24 cellular contexts compared by ENCODE assay signal in the genomic region with DNA sequence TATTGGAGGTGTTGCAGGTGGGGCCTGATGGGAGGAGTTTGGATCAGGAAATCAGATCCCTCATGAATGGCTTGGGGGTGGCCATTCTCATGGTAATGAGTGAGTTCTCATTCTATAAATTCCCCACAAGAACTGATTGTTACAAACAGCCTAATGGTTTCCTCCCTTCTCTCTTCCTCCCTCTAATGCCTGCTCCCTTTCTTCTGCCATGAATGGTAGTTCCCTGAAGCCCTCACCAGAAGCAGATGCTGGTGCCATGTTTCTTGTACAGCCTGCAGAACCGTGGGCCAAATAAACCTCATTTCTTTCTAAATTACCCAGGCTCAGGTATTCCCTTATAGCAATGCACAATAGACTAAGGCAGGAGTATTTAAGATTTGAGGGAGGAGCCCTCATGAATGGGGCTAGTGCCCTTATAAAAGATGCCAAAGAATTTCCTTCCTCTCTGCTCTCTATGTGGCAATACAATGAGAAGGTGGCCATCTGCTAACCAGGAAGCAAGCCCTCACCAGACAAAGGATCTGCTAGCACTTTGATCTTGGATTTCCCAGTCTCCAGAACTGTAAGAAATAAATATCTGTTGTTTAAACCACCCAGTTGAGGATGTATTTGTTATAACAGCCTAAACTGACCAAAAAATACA.
A peak's percentile ranks its signal among the peaks of the same experiment; 100 is the strongest.
DNase-seq lines count a peak whose midpoint lies in the region; ATAC-seq, FAIRE-seq and TF ChIP-seq lines count a peak whose summit lies in the region.
"Had no signal": no experiment of that assay in that cellular context is flagged by ENCODE, and none has a peak within 500 bp of the region (broad histone marks: within the 10 kb centered on the region; RNA-seq: fewer than 3 reads in every experiment).

No MANE protein-coding gene starts in this region.

- peak; percentile 24 for FAIRE-seq in H1 (lab: Jason Lieb, UNC)
- FAIRE-seq: colon, endometrium, TTC549 had no signal

- H2BK12ac ChIP-seq in H1 (ENCODE audit: low read depth, low read length), result no peak overlapping the region

- peaks cover 8% of the 10 kb centered on the region for H3K36me3 Mint-ChIP-seq in activated CD8-positive, alpha-beta T cell treated with anti-CD3 and anti-CD28 coated beads for 36 hours (ENCODE audit: low read depth)
- peaks cover 5% of the 10 kb centered on the region for H3K36me3 Mint-ChIP-seq in activated CD8-positive, alpha-beta T cell treated with anti-CD3 and anti-CD28 coated beads, Interleukin-2, amount 10 ng/mL, durations not matched to agents 7 days and 5 days (ENCODE audit: low read depth)
- H3K36me3 Mint-ChIP-seq in stimulated activated naive B cell treated with anti-CD40 and anti-IgM and Interleukin-4, amounts not matched to agents 10 μg/mL and 1 μg/mL and 100 μg/mL, for 72 hours, result peaks cover 8 to 12% of the 10 kb centered on the region in 2 donors
- H3K36me3 Mint-ChIP-seq: IgD-negative memory B cell, natural killer cell had no signal

- no peak overlapping the region for H3K23ac ChIP-seq in H1 (ENCODE audit: insufficient read length)

- H3K14ac ChIP-seq in H1 (ENCODE audit: insufficient read length), result no peak overlapping the region

- no peak for DNase-seq in activated CD8-positive, alpha-beta T cell treated with anti-CD3 and anti-CD28 coated beads for 36 hours
- no peak for DNase-seq in activated CD8-positive, alpha-beta T cell treated with anti-CD3 and anti-CD28 coated beads, Interleukin-2, amount 10 ng/mL, durations not matched to agents 7 days and 5 days
- DNase-seq in NB4 (ENCODE audit: low read depth) (peak; percentile 35), H1 (ENCODE audit: low read depth in 1 of 2, low spot score in 2 of 2) (peak in 1 of 2 experiments; percentile 17), T-helper 1 cell (no peak), left lobe of liver (ENCODE audit: low spot score) (no peak), SK-N-DZ (ENCODE audit: low spot score) (no peak)
- no peak for DNase-seq in stimulated activated naive B cell treated with anti-CD40 and anti-IgM and Interleukin-4, amounts not matched to agents 10 μg/mL and 1 μg/mL and 100 μg/mL, for 72 hours
- DNase-seq: activated CD4-positive, alpha-beta T cell treated with anti-CD3 and anti-CD28 coated beads, Interleukin-2, amount 50 U/mL, for 1 hour; activated naive CD4-positive, alpha-beta T cell treated with anti-CD3 and anti-CD28 coated beads, Interleukin-2, amount 50 U/mL, for 16 hours; CD4-positive, CD25-positive, alpha-beta regulatory T cell; DMS79 treated with DMSO at 0.1 percent for 48 hours; mesenchymal stem cell; natural killer cell; NCI-H1092 treated with DMSO at 0.1 percent for 48 hours; NCI-H2081; NCI-H524; uterus had no signal

- H3K18ac ChIP-seq in H1 (ENCODE audit: extremely low read depth, low read length), result peak overlapping the region; percentile 60; the same call in 1 of the 2 replicates

- H3K56ac ChIP-seq in H1 (replicated peaks; ENCODE audit: insufficient read length, low read depth, low read length), result no peak overlapping the region

- POLR2A ChIA-PET in activated CD8-positive, alpha-beta T cell treated with anti-CD3 and anti-CD28 coated beads for 36 hours (lab: Charles Lee), result no interaction called here
- POLR2A ChIA-PET in activated CD8-positive, alpha-beta T cell treated with anti-CD3 and anti-CD28 coated beads, Interleukin-2, amount 10 ng/mL, durations not matched to agents 7 days and 5 days (lab: Charles Lee), result no interaction called here
- POLR2A ChIA-PET in H1 (lab: Charles Lee; ENCODE audit: partially characterized antibody), result no interaction called here

- H2BK20ac ChIP-seq in H1 (ENCODE audit: low read length), result peak overlapping the region; percentile 61; the same call in 1 of the 2 replicates

- peaks cover 6% of the 10 kb centered on the region for H3K9me3 Mint-ChIP-seq in activated CD8-positive, alpha-beta T cell treated with anti-CD3 and anti-CD28 coated beads for 36 hours
- H3K9me3 Mint-ChIP-seq in activated CD8-positive, alpha-beta T cell treated with anti-CD3 and anti-CD28 coated beads, Interleukin-2, amount 10 ng/mL, durations not matched to agents 7 days and 5 days (ENCODE audit: insufficient read depth), result no peaks in the 10 kb centered on the region
- H3K9me3 Mint-ChIP-seq in stimulated activated naive B cell treated with anti-CD40 and anti-IgM and Interleukin-4, amounts not matched to agents 10 μg/mL and 1 μg/mL and 100 μg/mL, for 72 hours, result peaks cover 4% of the 10 kb centered on the region in 2 donors
- H3K9me3 Mint-ChIP-seq: IgD-negative memory B cell, natural killer cell had no signal

- H4K5ac ChIP-seq in H1 (ENCODE audit: insufficient read length, low read depth, low read length), result no peak overlapping the region

- peaks cover 3% of the 10 kb centered on the region; the same call in 1 of the 2 replicates for H3K23me2 ChIP-seq in H1 (ENCODE audit: low read depth, low read length)

- no peak overlapping the region for H4K91ac ChIP-seq in H1 (replicated peaks; ENCODE audit: insufficient read length, low read length)

- H3K4me2 ChIP-seq in H1 (ENCODE audit: insufficient read depth in 1 of 2, low read depth in 2 of 2, low read length in 2 of 2), result peak overlapping the region; percentile 26 to 45

- peaks cover 41% of the 10 kb centered on the region for H3K4me1 Mint-ChIP-seq in activated CD8-positive, alpha-beta T cell treated with anti-CD3 and anti-CD28 coated beads for 36 hours (ENCODE audit: low read depth)
- H3K4me1 Mint-ChIP-seq in activated CD8-positive, alpha-beta T cell treated with anti-CD3 and anti-CD28 coated beads, Interleukin-2, amount 10 ng/mL, durations not matched to agents 7 days and 5 days (ENCODE audit: low read depth), result peaks cover 29% of the 10 kb centered on the region
- H3K4me1 Mint-ChIP-seq in stimulated activated naive B cell treated with anti-CD40 and anti-IgM and Interleukin-4, amounts not matched to agents 10 μg/mL and 1 μg/mL and 100 μg/mL, for 72 hours, result peaks cover 23 to 61% of the 10 kb centered on the region in 2 donors

- no peak overlapping the region for H3K4me3 ChIP-seq in NB4 (ENCODE audit: low read depth, low read length)
- peak overlapping the region in 1 of 4 experiments; percentile 5; a peak in 1 of 8 replicates for H3K4me3 ChIP-seq in H1 (ENCODE audit: extremely low read depth in 1 of 4, insufficient read depth in 2 of 4, low read depth in 3 of 4, low read length in 4 of 4)
- H3K4me3 ChIP-seq: uterus had no signal

- WGBS in H1 (ENCODE audit: extremely low coverage in 1 of 2, insufficient coverage in 1 of 2, insufficient read length in 1 of 2, insufficient replicate concordance in 2 of 2, low coverage in 1 of 2, low lambda C conversion rate in 2 of 2, missing lambda C conversion rate in 1 of 2), 2 experiments, result 46% methylated on average over 1 of the region's 1 CpG; no CpG with 5 or more reads in 1 of the 2 experiments

- no peaks in the 10 kb centered on the region for H3K79me2 ChIP-seq in H1 (ENCODE audit: control insufficient read depth in 1 of 2, insufficient read depth in 2 of 2, low read length in 2 of 2)
- H3K79me2 ChIP-seq: parathyroid adenoma had no signal

- H3K27ac Mint-ChIP-seq in activated CD8-positive, alpha-beta T cell treated with anti-CD3 and anti-CD28 coated beads for 36 hours, result peak overlapping the region; percentile 80
- no peak overlapping the region for H3K27ac Mint-ChIP-seq in activated CD8-positive, alpha-beta T cell treated with anti-CD3 and anti-CD28 coated beads, Interleukin-2, amount 10 ng/mL, durations not matched to agents 7 days and 5 days
- H3K27ac Mint-ChIP-seq in stimulated activated naive B cell treated with anti-CD40 and anti-IgM and Interleukin-4, amounts not matched to agents 10 μg/mL and 1 μg/mL and 100 μg/mL, for 72 hours, result peak overlapping the region; percentile 75

- peak overlapping the region; percentile 84; the same call in 1 of the 2 replicates for H2BK5ac ChIP-seq in H1 (ENCODE audit: low read depth, low read length)

- TF ChIP-seq EP300 in H1 (IDR thresholded peaks at IDR 0.05; ENCODE audit: borderline replicate concordance in 1 of 2, low read depth in 2 of 2, low read length in 2 of 2), result no peak

- no peak for TF ChIP-seq POLR2A in NB4 (IDR thresholded peaks at IDR 0.05; ENCODE audit: extremely low read depth, insufficient read length)
- TF ChIP-seq POLR2A in H1 (IDR thresholded peaks at IDR 0.05; ENCODE audit: control extremely low read depth in 1 of 2, low read depth in 2 of 2, low read length in 2 of 2), result 0 out of 3 replicates have a peak, but pooled peaks of 1 of the 2 experiments have one; percentile 20

- H3K27me3 Mint-ChIP-seq in activated CD8-positive, alpha-beta T cell treated with anti-CD3 and anti-CD28 coated beads for 36 hours, result no peaks in the 10 kb centered on the region
- no peaks in the 10 kb centered on the region for H3K27me3 Mint-ChIP-seq in activated CD8-positive, alpha-beta T cell treated with anti-CD3 and anti-CD28 coated beads, Interleukin-2, amount 10 ng/mL, durations not matched to agents 7 days and 5 days (ENCODE audit: low read depth)
- no peaks in the 10 kb centered on the region for H3K27me3 Mint-ChIP-seq in stimulated activated naive B cell treated with anti-CD40 and anti-IgM and Interleukin-4, amounts not matched to agents 10 μg/mL and 1 μg/mL and 100 μg/mL, for 72 hours
- H3K27me3 Mint-ChIP-seq: CD4-positive, CD25-positive, alpha-beta regulatory T cell; IgD-negative memory B cell had no signal

- H2AFZ ChIP-seq in H1 (ENCODE audit: low read length), result no peak overlapping the region
- H2AFZ ChIP-seq: parathyroid adenoma had no signal

- no peak overlapping the region for H3K4me3 Mint-ChIP-seq in activated CD8-positive, alpha-beta T cell treated with anti-CD3 and anti-CD28 coated beads for 36 hours
- no peak overlapping the region for H3K4me3 Mint-ChIP-seq in activated CD8-positive, alpha-beta T cell treated with anti-CD3 and anti-CD28 coated beads, Interleukin-2, amount 10 ng/mL, durations not matched to agents 7 days and 5 days
- peak overlapping the region in 1 of 2 donors; percentile 63 for H3K4me3 Mint-ChIP-seq in stimulated activated naive B cell treated with anti-CD40 and anti-IgM and Interleukin-4, amounts not matched to agents 10 μg/mL and 1 μg/mL and 100 μg/mL, for 72 hours
- H3K4me3 Mint-ChIP-seq: CD4-positive, CD25-positive, alpha-beta regulatory T cell; natural killer cell had no signal

- H2AK5ac ChIP-seq in H1 (ENCODE audit: low read depth, low read length), result no peak overlapping the region; the same call in 1 of the 2 replicates

- peaks cover 0 to 8% (median 7%) of the 10 kb centered on the region in 4 experiments; a peak in 6 of 7 replicates for H3K4me1 ChIP-seq in H1 (replicated peaks in 1 of 4; ENCODE audit: control insufficient read depth in 3 of 4, insufficient read depth in 4 of 4, low read length in 3 of 4)
- H3K4me1 ChIP-seq: parathyroid adenoma, uterus had no signal

- H3K9ac ChIP-seq in H1 (replicated peaks in 1 of 4; ENCODE audit: extremely low read depth in 1 of 4, low read depth in 3 of 4, low read length in 3 of 4), result no peak overlapping the region
- H3K9ac ChIP-seq: parathyroid adenoma had no signal

- peaks cover 2% of the 10 kb centered on the region; the same call in 1 of the 2 replicates for H3K79me1 ChIP-seq in H1 (ENCODE audit: low read depth, low read length)

- no peak overlapping the region for H3K27ac ChIP-seq in H1 (ENCODE audit: low read depth, low read length)
- H3K27ac ChIP-seq: parathyroid adenoma, uterus had no signal

- ATAC-seq in activated CD8-positive, alpha-beta T cell treated with anti-CD3 and anti-CD28 coated beads for 36 hours, result no peak
- no peak for ATAC-seq in activated CD8-positive, alpha-beta T cell treated with anti-CD3 and anti-CD28 coated beads, Interleukin-2, amount 10 ng/mL, durations not matched to agents 7 days and 5 days
- ATAC-seq in stimulated activated naive B cell treated with anti-CD40 and anti-IgM and Interleukin-4, amounts not matched to agents 10 μg/mL and 1 μg/mL and 100 μg/mL, for 72 hours (replicated peaks), result no peak
- ATAC-seq in left lobe of liver, result no peak
- ATAC-seq: natural killer cell, sciatic nerve had no signal

- peak overlapping the region; percentile 56 for H2BK120ac ChIP-seq in H1 (replicated peaks; ENCODE audit: low read depth, low read length)

- H3K9me3 ChIP-seq in H1 (ENCODE audit: insufficient read depth in 2 of 2, low read depth in 1 of 2, low read length in 1 of 2), result no peaks in the 10 kb centered on the region
- H3K9me3 ChIP-seq: uterus had no signal

- no peak overlapping the region for H2BK15ac ChIP-seq in H1 (ENCODE audit: low read length)

- no peak for TF ChIP-seq CTCF in activated CD8-positive, alpha-beta T cell treated with anti-CD3 and anti-CD28 coated beads for 36 hours (IDR thresholded peaks at IDR 0.05)
- TF ChIP-seq CTCF in NB4 (IDR thresholded peaks at IDR 0.05; ENCODE audit: low read depth, low read length) (no peak), H1 (IDR thresholded peaks at IDR 0.05; ENCODE audit: control extremely low read depth in 1 of 3, insufficient read depth in 1 of 3, low read depth in 1 of 3, low read length in 3 of 3) (no peak)

- H4K20me1 ChIP-seq in H1 (replicated peaks in 1 of 2; ENCODE audit: control insufficient read depth in 1 of 2, insufficient read depth in 2 of 2, low read length in 2 of 2), result no peaks in the 10 kb centered on the region

- no peak overlapping the region for H4K8ac ChIP-seq in H1 (ENCODE audit: extremely low read depth, insufficient read depth, low read length)

- CTCF ChIA-PET in activated CD8-positive, alpha-beta T cell treated with anti-CD3 and anti-CD28 coated beads for 36 hours (lab: Charles Lee), result no interaction called here
- CTCF ChIA-PET in activated CD8-positive, alpha-beta T cell treated with anti-CD3 and anti-CD28 coated beads, Interleukin-2, amount 10 ng/mL, durations not matched to agents 7 days and 5 days (lab: Charles Lee), result no interaction called here
- CTCF ChIA-PET in H1 (lab: Charles Lee; ENCODE audit: partially characterized antibody), result no interaction called here

- no peak overlapping the region for H3K4ac ChIP-seq in H1 (replicated peaks; ENCODE audit: insufficient read length, low read depth, low read length)

- no peaks in the 10 kb centered on the region for H3K27me3 ChIP-seq in H1 (replicated peaks in 1 of 4; ENCODE audit: control insufficient read depth in 3 of 4, extremely low read depth in 1 of 4, insufficient read depth in 3 of 4, low read length in 3 of 4)
- H3K27me3 ChIP-seq: uterus had no signal

- TF ChIP-seq RAD21 in H1 (IDR thresholded peaks at IDR 0.05 in 1 of 2, conservative IDR thresholded peaks at IDR 0.05 in 1 of 2; ENCODE audit: low read depth in 2 of 2, low read length in 2 of 2), result no peak

- no peaks in the 10 kb centered on the region for H3K36me3 ChIP-seq in H1 (ENCODE audit: control insufficient read depth in 2 of 4, insufficient read depth in 4 of 4, low read length in 3 of 4)
- H3K36me3 ChIP-seq: uterus had no signal

- intact Hi-C loops in activated CD8-positive, alpha-beta T cell treated with anti-CD3 and anti-CD28 coated beads for 36 hours (cut with micrococcal nuclease), result no loop called here
